15 cellular contexts compared by ENCODE assay signal in the genomic region with DNA sequence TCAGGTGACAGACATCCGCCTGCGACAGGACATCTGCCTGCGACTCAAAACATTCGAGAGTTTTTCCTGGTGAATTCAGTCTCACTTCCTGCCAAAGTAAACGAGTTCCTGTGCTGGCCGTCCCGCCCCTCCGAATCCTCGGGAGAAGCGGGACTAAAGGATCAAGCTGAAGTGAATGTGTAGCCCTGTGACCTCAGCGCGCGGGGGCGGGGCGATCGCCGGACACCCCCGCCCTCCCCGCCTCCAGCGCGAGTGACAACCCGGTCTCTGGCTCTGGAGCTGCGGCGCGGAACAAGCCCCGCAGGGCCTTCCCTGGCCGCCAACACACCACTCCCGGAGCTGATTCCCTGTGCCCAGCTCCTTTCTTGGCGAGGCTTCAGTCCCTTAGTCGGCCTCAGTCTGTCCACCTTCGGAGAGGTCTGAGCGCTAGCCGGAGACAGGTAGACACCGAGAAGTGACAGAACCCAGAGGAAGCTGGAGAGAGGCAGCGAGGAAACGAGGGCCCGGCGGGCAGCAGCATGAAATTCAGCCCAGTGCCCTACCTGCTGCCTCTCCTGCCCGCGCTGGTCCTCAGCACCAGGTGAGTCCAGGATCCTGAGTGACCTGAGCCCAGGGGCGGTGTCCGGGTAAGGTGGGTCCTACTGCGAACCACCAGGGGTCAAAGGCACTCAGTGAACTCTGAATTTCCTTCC.
"Had no signal": no experiment of that assay in that cellular context is flagged by ENCODE, and none has a peak within 500 bp of the region (broad histone marks: within the 10 kb centered on the region; RNA-seq: fewer than 3 reads in every experiment).

No MANE protein-coding gene starts in this region.

- H3K27ac ChIP-seq: adrenal gland, colonic mucosa, foreskin keratinocyte, left lung, suprapubic skin had no signal

- H3K27me3 ChIP-seq: adrenal gland, colonic mucosa, foreskin keratinocyte, left lung, suprapubic skin had no signal

- DNase-seq: activated CD4-positive, alpha-beta T cell treated with anti-CD3 and anti-CD28 coated beads, Interleukin-2, amount 50 U/mL, for 1 hour; activated CD4-positive, CD25-positive, alpha-beta regulatory T cell; activated naive CD4-positive, alpha-beta T cell treated with anti-CD3 and anti-CD28 coated beads, Interleukin-2, amount 10 ng/mL, durations not matched to agents 7 days and 5 days; activated T-cell treated with anti-CD3 and anti-CD28 coated beads for 4 hours; adrenal gland; colonic mucosa; foreskin keratinocyte; islet precursor cell; mesendoderm; stimulated activated CD4-positive, alpha-beta T cell treated with anti-CD3 and anti-CD28 coated beads, Interleukin-12 subunit alpha, Interleukin-12 subunit beta, amount 100 ng/mL, for 4 hours; stimulated activated naive CD4-positive, alpha-beta T cell treated with Interleukin-2 at 50 U/mL for 16 hours had no signal

- H3K4me1 ChIP-seq: adrenal gland, colonic mucosa, left lung, suprapubic skin had no signal

- ATAC-seq: activated T-helper 17 cell treated with anti-CD3 and anti-CD28 coated beads, Interleukin-2, amount 50 U/mL, for 72 hours; foreskin keratinocyte; left lung; sciatic nerve had no signal

- H3K36me3 ChIP-seq: adrenal gland, colonic mucosa, left lung, suprapubic skin had no signal

- H3K4me3 ChIP-seq: adrenal gland, colonic mucosa, left lung, suprapubic skin had no signal

- H3K9me3 ChIP-seq: adrenal gland, colonic mucosa, suprapubic skin had no signal
